ENCODE assay signal across 11 cellular contexts in the genomic region with DNA sequence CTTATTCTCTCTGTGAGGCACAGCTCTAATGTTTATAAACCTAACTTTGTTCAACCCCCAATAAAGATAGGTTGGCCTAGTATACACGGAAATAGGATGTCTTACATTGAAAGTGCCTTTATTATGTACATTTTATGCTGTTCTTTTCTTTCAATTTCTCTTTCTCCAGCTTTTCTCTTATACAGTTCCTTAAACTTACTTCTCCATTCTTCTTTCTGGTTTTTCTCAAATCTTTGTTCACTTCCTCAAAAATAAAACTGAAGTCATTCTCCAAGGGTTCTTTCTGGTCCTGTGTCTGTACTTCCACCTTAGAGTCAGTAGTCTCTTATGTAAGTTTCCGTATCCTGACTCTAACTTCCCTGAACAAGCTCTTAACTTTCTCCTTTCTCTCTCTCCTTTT. TPM values are rescaled to one million over a fixed set of nuclear protein-coding genes. Genes with fewer than 3 reads are reported as not detected.
DNase-seq lines count a peak whose midpoint lies in the region; TF ChIP-seq lines count a peak whose summit lies in the region.
"Had no signal": no experiment of that assay in that cellular context is flagged by ENCODE, and none has a peak within 500 bp of the region (broad histone marks: within the 10 kb centered on the region; RNA-seq: fewer than 3 reads in every experiment).

No MANE protein-coding gene starts in this region.

- peak overlapping the region; percentile 36 for H2AFZ ChIP-seq in smooth muscle cell (ENCODE audit: low read depth)

- no peaks in the 10 kb centered on the region for H3K36me3 ChIP-seq in smooth muscle cell (ENCODE audit: low read depth)
- H3K36me3 ChIP-seq: thoracic aorta had no signal

- peak overlapping the region; percentile 28 for H3K9ac ChIP-seq in smooth muscle cell (ENCODE audit: low read depth)

- no peaks in the 10 kb centered on the region for H3K27me3 ChIP-seq in HL-60 (ENCODE audit: insufficient read depth, poor library complexity, severe bottlenecking)
- no peaks in the 10 kb centered on the region for H3K27me3 ChIP-seq in smooth muscle cell (ENCODE audit: low read depth)

- no peaks in the 10 kb centered on the region for H3F3A ChIP-seq in smooth muscle cell (ENCODE audit: low read depth)

- WGBS in smooth muscle cell (ENCODE audit: low lambda C conversion rate), result 94% methylated on average over 2 of the region's 2 CpGs

- no peaks in the 10 kb centered on the region for H3K4me1 ChIP-seq in smooth muscle cell (ENCODE audit: low read depth)

- peak overlapping the region; percentile 27 for H3K4me2 ChIP-seq in smooth muscle cell

- no peak overlapping the region; the same call in 1 of the 2 replicates for H3K4me3 ChIP-seq in HL-60 (replicated peaks; ENCODE audit: insufficient read depth, low read length)
- no peak overlapping the region for H3K4me3 ChIP-seq in smooth muscle cell
- H3K4me3 ChIP-seq: thoracic aorta had no signal

- TF ChIP-seq CTCF in HL-60 (IDR thresholded peaks at IDR 0.05; ENCODE audit: insufficient read depth, low read length) (no peak), smooth muscle cell (IDR thresholded peaks at IDR 0.05; ENCODE audit: borderline replicate concordance, insufficient read depth, poor library complexity, severe bottlenecking) (no peak)

- no peaks in the 10 kb centered on the region for H3K9me3 ChIP-seq in smooth muscle cell (replicated peaks; ENCODE audit: low read depth)
- H3K9me3 ChIP-seq: thoracic aorta had no signal

- peak overlapping the region; percentile 67 for H3K27ac ChIP-seq in HL-60 (replicated peaks)
- H3K27ac ChIP-seq in epithelial cell of prostate, result peak overlapping the region; percentile 74
- peak overlapping the region; percentile 77 for H3K27ac ChIP-seq in smooth muscle cell (ENCODE audit: low read depth)
- H3K27ac ChIP-seq: thoracic aorta had no signal

- H3K79me2 ChIP-seq in smooth muscle cell (ENCODE audit: low read depth), result no peaks in the 10 kb centered on the region

- peak; percentile 72 to 82 for DNase-seq in HL-60 (ENCODE audit: low read depth in 1 of 2, low spot score in 1 of 2)
- peak; percentile 79 for DNase-seq in OCI-M1 (lab: John Stamatoyannopoulos, UW)
- DNase-seq in epithelial cell of prostate (ENCODE audit: low read depth, low spot score), result no peak
- DNase-seq in smooth muscle cell (lab: John Stamatoyannopoulos, UW; ENCODE audit: unreplicated experiment), result no peak
- DNase-seq in COLO668 (lab: John Stamatoyannopoulos, UW; ENCODE audit: unreplicated experiment), result no peak
- no peak for DNase-seq in EL
- DNase-seq in stimulated activated CD4-positive, alpha-beta T cell treated with anti-CD3 and anti-CD28 coated beads, Interleukin-15, amount 100 ng/mL, for 24 hours, result no peak
- DNase-seq: activated CD4-positive, alpha-beta T cell treated with anti-CD3 and anti-CD28 coated beads for 48 hours; activated naive CD8-positive, alpha-beta T cell treated with anti-CD3 and anti-CD28 coated beads, Interleukin-2, amount 10 ng/mL, durations not matched to agents 7 days and 5 days; SHP77 had no signal

- H4K20me1 ChIP-seq in smooth muscle cell (ENCODE audit: low read depth), result no peaks in the 10 kb centered on the region

RNA-seq across cellular contexts. Expression of gene NAMPT, which starts 29.2 kb away (rescaled TPM):
- 189 and 239 TPM in 2 replicates for total RNA-seq in smooth muscle cell
- 49.1 and 53.3 TPM in 2 replicates for polyA plus RNA-seq in smooth muscle cell

Comparison
In these comparisons a context has a peak if more than half of its experiments do, and no peak if none do; other contexts are left out.
1. DNase-seq: peak in HL-60 (2 of 2) and OCI-M1 (single experiment); none in epithelial cell of prostate (single experiment), smooth muscle cell (single experiment), COLO668 (single experiment), EL (single experiment) and stimulated activated CD4-positive, alpha-beta T cell treated with anti-CD3 and anti-CD28 coated beads, Interleukin-15, amount 100 ng/mL, for 24 hours (single experiment).
2. Peak in every context shown above with its lines, with median percentiles within 50 percentile points of each other: H3K27ac ChIP-seq.